ENCODE assay signal across 8 cellular contexts in genomic region chr19:10718205-10719196, GRCh38. TPM values are rescaled to one million over a fixed set of nuclear protein-coding genes. Genes with fewer than 3 reads are reported as not detected.
A peak's percentile ranks its signal among the peaks of the same experiment; 100 is the strongest.
DNase-seq lines count a peak whose midpoint lies in the region; ATAC-seq and TF ChIP-seq lines count a peak whose summit lies in the region.

No MANE protein-coding gene starts in this region.

- H2AK5ac ChIP-seq in mesenchymal stem cell (ENCODE audit: low read length, severe bottlenecking), result no peak overlapping the region

- peak overlapping the region; percentile 94 for H2BK5ac ChIP-seq in mesenchymal stem cell (ENCODE audit: low read depth, low read length, poor library complexity, severe bottlenecking)

- peak overlapping the region; percentile 92 for H3K4me2 ChIP-seq in mesenchymal stem cell (ENCODE audit: low read length, poor library complexity, severe bottlenecking)

- peaks cover 9 to 16% of the 10 kb centered on the region in 2 experiments for H3K36me3 ChIP-seq in mesenchymal stem cell (ENCODE audit: control insufficient read depth in 1 of 2, insufficient read depth in 2 of 2, low read depth in 1 of 2, low read length in 2 of 2)

- CTCF ChIA-PET in activated CD4-positive, alpha-beta T cell treated with anti-CD3 and anti-CD28 coated beads, Interleukin-2, amount 10 ng/mL, durations not matched to agents 7 days and 5 days (lab: Charles Lee), result interaction anchor here (0.5 to 3.8 kb wide), 45 partner anchors 10 to 407 kb away, joined by 3 to 64 read pairs (median 5); partner anchors contain the start of genes CARM1, KRI1, QTRT1 and S1PR5

- WGBS in mesenchymal stem cell, result 2% methylated on average over 61 of the region's 70 CpGs

- H3K4ac ChIP-seq in mesenchymal stem cell (ENCODE audit: low read depth in 1 of 2, low read length in 2 of 2), result peak overlapping the region; percentile 88 to 94

- H3K23ac ChIP-seq in mesenchymal stem cell (ENCODE audit: low read length in 2 of 2), result peak overlapping the region in 1 of 2 experiments; percentile 97

- intact Hi-C loops in CD14-positive monocyte (cut with micrococcal nuclease), result loop anchor here (5.0 kb wide), 5 partner anchors 39 to 144 kb away; no protein-coding TSS in a partner anchor

- DNase-seq in CD14-positive monocyte (ENCODE audit: low spot score) (no peak), mesenchymal stem cell (peak; percentile 56)
- DNase-seq in activated CD4-positive, alpha-beta T cell treated with anti-CD3 and anti-CD28 coated beads, Interleukin-2, amount 10 ng/mL, durations not matched to agents 7 days and 5 days, result peak; percentile 52
- peak; percentile 38 for DNase-seq in effector CD4-positive, alpha-beta T cell
- DNase-seq in stimulated activated naive B cell treated with anti-CD40 and anti-IgM and Interleukin-4, amounts not matched to agents 10 μg/mL and 1 μg/mL and 100 μg/mL, for 72 hours, result peak; percentile 38

- H3K36me3 Mint-ChIP-seq in CD14-positive monocyte, result peaks cover 9 to 25% of the 10 kb centered on the region in 2 donors
- peaks cover 10% of the 10 kb centered on the region for H3K36me3 Mint-ChIP-seq in activated CD4-positive, alpha-beta T cell treated with anti-CD3 and anti-CD28 coated beads, Interleukin-2, amount 10 ng/mL, durations not matched to agents 7 days and 5 days (ENCODE audit: low read depth)
- H3K36me3 Mint-ChIP-seq in stimulated activated naive B cell treated with anti-CD40 and anti-IgM and Interleukin-4, amounts not matched to agents 10 μg/mL and 1 μg/mL and 100 μg/mL, for 72 hours, result peaks cover 13 to 23% of the 10 kb centered on the region in 2 donors

- peak overlapping the region; percentile 70 for H4K8ac ChIP-seq in mesenchymal stem cell (ENCODE audit: low read length)

- no peaks in the 10 kb centered on the region for H3K27me3 ChIP-seq in mesenchymal stem cell (ENCODE audit: control insufficient read depth in 1 of 2, insufficient read depth in 1 of 2, low read length in 2 of 2)

- peak overlapping the region; percentile 85 to 97 (median 92) for H3K27ac Mint-ChIP-seq in CD14-positive monocyte
- H3K27ac Mint-ChIP-seq in activated CD4-positive, alpha-beta T cell treated with anti-CD3 and anti-CD28 coated beads, Interleukin-2, amount 10 ng/mL, durations not matched to agents 7 days and 5 days, result peak overlapping the region; percentile 88
- H3K27ac Mint-ChIP-seq in stimulated activated naive B cell treated with anti-CD40 and anti-IgM and Interleukin-4, amounts not matched to agents 10 μg/mL and 1 μg/mL and 100 μg/mL, for 72 hours, result peak overlapping the region; percentile 95

- peak overlapping the region; percentile 98 for H3K4me3 Mint-ChIP-seq in CD14-positive monocyte
- peak overlapping the region; percentile 98 for H3K4me3 Mint-ChIP-seq in activated CD4-positive, alpha-beta T cell treated with anti-CD3 and anti-CD28 coated beads, Interleukin-2, amount 10 ng/mL, durations not matched to agents 7 days and 5 days
- H3K4me3 Mint-ChIP-seq in stimulated activated naive B cell treated with anti-CD40 and anti-IgM and Interleukin-4, amounts not matched to agents 10 μg/mL and 1 μg/mL and 100 μg/mL, for 72 hours, result peak overlapping the region; percentile 99 to 100

- H3K27me3 Mint-ChIP-seq in CD14-positive monocyte (ENCODE audit: low read depth in 3 of 3), result no peaks in the 10 kb centered on the region
- no peaks in the 10 kb centered on the region for H3K27me3 Mint-ChIP-seq in activated CD4-positive, alpha-beta T cell treated with anti-CD3 and anti-CD28 coated beads, Interleukin-2, amount 10 ng/mL, durations not matched to agents 7 days and 5 days
- no peaks in the 10 kb centered on the region for H3K27me3 Mint-ChIP-seq in stimulated activated naive B cell treated with anti-CD40 and anti-IgM and Interleukin-4, amounts not matched to agents 10 μg/mL and 1 μg/mL and 100 μg/mL, for 72 hours

- POLR2A ChIA-PET in activated CD4-positive, alpha-beta T cell treated with anti-CD3 and anti-CD28 coated beads, Interleukin-2, amount 10 ng/mL, durations not matched to agents 7 days and 5 days (lab: Charles Lee), result interaction anchor here (1.0 to 2.1 kb wide), 2 partner anchors 117 to 146 kb away, joined by 4 to 6 read pairs; partner anchors contain the start of gene TMED1

- peak overlapping the region; percentile 94 for H3K27ac ChIP-seq in mesenchymal stem cell (ENCODE audit: low read length, poor library complexity, severe bottlenecking)

- H3K18ac ChIP-seq in mesenchymal stem cell (ENCODE audit: low read depth in 1 of 2, low read length in 2 of 2), result peak overlapping the region; percentile 95 to 99

- H3K79me1 ChIP-seq in mesenchymal stem cell (replicated peaks; ENCODE audit: low read length, poor library complexity, severe bottlenecking), result no peaks in the 10 kb centered on the region

- H2BK12ac ChIP-seq in mesenchymal stem cell (ENCODE audit: low read length in 2 of 2), result peak overlapping the region in 1 of 2 experiments; percentile 89

- no peaks in the 10 kb centered on the region for H3K9me3 ChIP-seq in mesenchymal stem cell (ENCODE audit: control insufficient read depth, low read length)

- H3K9ac ChIP-seq in mesenchymal stem cell (ENCODE audit: low read length), result peak overlapping the region; percentile 87

- peaks cover 25% of the 10 kb centered on the region for H3K4me1 Mint-ChIP-seq in CD14-positive monocyte
- peaks cover 37% of the 10 kb centered on the region for H3K4me1 Mint-ChIP-seq in activated CD4-positive, alpha-beta T cell treated with anti-CD3 and anti-CD28 coated beads, Interleukin-2, amount 10 ng/mL, durations not matched to agents 7 days and 5 days
- H3K4me1 Mint-ChIP-seq in stimulated activated naive B cell treated with anti-CD40 and anti-IgM and Interleukin-4, amounts not matched to agents 10 μg/mL and 1 μg/mL and 100 μg/mL, for 72 hours, result peaks cover 34 to 50% of the 10 kb centered on the region in 2 donors

- peak overlapping the region; percentile 82 for H2BK15ac ChIP-seq in mesenchymal stem cell (ENCODE audit: low read depth, poor library complexity, severe bottlenecking)

- peak; percentile 11 for ATAC-seq in GM19463 (IDR thresholded peaks at IDR 0.05; ENCODE audit: unreplicated experiment)
- peak; percentile 29 to 40 for ATAC-seq in stimulated activated naive B cell treated with anti-CD40 and anti-IgM and Interleukin-4, amounts not matched to agents 10 μg/mL and 1 μg/mL and 100 μg/mL, for 72 hours (replicated peaks)
- ATAC-seq in HG03159 (IDR thresholded peaks at IDR 0.05; ENCODE audit: unreplicated experiment), result no peak

- H2AFZ ChIP-seq in mesenchymal stem cell (ENCODE audit: low read depth, low read length), result peak overlapping the region; percentile 88

- peak overlapping the region; percentile 84 for H2BK120ac ChIP-seq in mesenchymal stem cell (ENCODE audit: low read depth, low read length)

- no peaks in the 10 kb centered on the region for H3K9me3 Mint-ChIP-seq in CD14-positive monocyte
- H3K9me3 Mint-ChIP-seq in activated CD4-positive, alpha-beta T cell treated with anti-CD3 and anti-CD28 coated beads, Interleukin-2, amount 10 ng/mL, durations not matched to agents 7 days and 5 days, result no peaks in the 10 kb centered on the region
- no peaks in the 10 kb centered on the region for H3K9me3 Mint-ChIP-seq in stimulated activated naive B cell treated with anti-CD40 and anti-IgM and Interleukin-4, amounts not matched to agents 10 μg/mL and 1 μg/mL and 100 μg/mL, for 72 hours

- TF ChIP-seq EP300 in Ishikawa (IDR thresholded peaks at IDR 0.05; ENCODE audit: borderline replicate concordance), result 0 out of 2 replicates have a peak, but pooled peaks have one; percentile 31

- no peak for TF ChIP-seq RAD21 in Ishikawa (IDR thresholded peaks at IDR 0.05; ENCODE audit: low read depth)

- TF ChIP-seq CTCF in CD14-positive monocyte (IDR thresholded peaks at IDR 0.05), result no peak

- H3K14ac ChIP-seq in mesenchymal stem cell (ENCODE audit: low read length in 2 of 2), result peak overlapping the region; percentile 26 to 100

- H3K4me1 ChIP-seq in mesenchymal stem cell (ENCODE audit: control insufficient read depth, insufficient read depth, low read depth, low read length), result peaks cover 17% of the 10 kb centered on the region

- H3K4me3 ChIP-seq in mesenchymal stem cell (ENCODE audit: insufficient read depth in 1 of 2, low read depth in 1 of 2, low read length in 2 of 2), result peak overlapping the region; percentile 88 to 99

- H4K91ac ChIP-seq in mesenchymal stem cell (ENCODE audit: low read length), result peak overlapping the region; percentile 85

TF ChIP-seq in Ishikawa, 13 proteins besides CTCF, POLR2A, EP300 and RAD21:
- TF ChIP-seq TCF12 (IDR thresholded peaks at IDR 0.05; ENCODE audit: low read depth) (no peak), YY1 (IDR thresholded peaks at IDR 0.05; ENCODE audit: low read depth) (0 out of 2 replicates have a peak, but pooled peaks have one; percentile 8), TAF1 (IDR thresholded peaks at IDR 0.05; ENCODE audit: low read depth) (peak; percentile 62; the same call in 1 of the 2 replicates)

RNA-seq across cellular contexts. Expression of gene DNM2, which starts 0.6 kb away (rescaled TPM):
- 10 to 100 TPM; 53.0 to 69.5 TPM for polyA plus RNA-seq in CD14-positive monocyte
- 100 to 1,000 TPM; 268 to 270 TPM for total RNA-seq in activated CD4-positive, alpha-beta T cell treated with anti-CD3 and anti-CD28 coated beads, Interleukin-2, amount 10 ng/mL, durations not matched to agents 7 days and 5 days
- 71.1 TPM for polyA plus RNA-seq in mesenchymal stem cell (2013, experiment 1 of 2)
- 70.3 TPM for polyA plus RNA-seq in mesenchymal stem cell (2013, experiment 2 of 2)

RNA-seq across cellular contexts. Expression of gene QTRT1, which starts 17.3 kb away (rescaled TPM):
- polyA plus RNA-seq in CD14-positive monocyte, result 10 to 100 TPM in 1 of 2 donors, 1 to 10 TPM in 1; 9.9 to 12.3 TPM
- 10 to 100 TPM; 39.9 to 43.8 TPM for total RNA-seq in activated CD4-positive, alpha-beta T cell treated with anti-CD3 and anti-CD28 coated beads, Interleukin-2, amount 10 ng/mL, durations not matched to agents 7 days and 5 days
- 15.1 TPM for polyA plus RNA-seq in mesenchymal stem cell (2013, experiment 1 of 2)
- polyA plus RNA-seq in mesenchymal stem cell (2013, experiment 2 of 2), result 14.3 TPM
